Comparison of ENCODE assay signal across 1 cellular context in genomic region chr2:20496477-20496876, GRCh38.
TF ChIP-seq lines count a peak whose summit lies in the region.

No MANE protein-coding gene starts in this region.

TF ChIP-seq in H1, 55 proteins besides CTCF, POLR2A, EP300 and RAD21 (continued from another document):
- no peak for TF ChIP-seq RXRA (IDR thresholded peaks at IDR 0.05; ENCODE audit: insufficient read depth, low read depth, low read length)
TF ChIP-seq in H1: peak in this region for 0.
